Comparison of ENCODE assay signal across 28 cellular contexts in genomic region chr2:60627412-60627811, GRCh38.
"Had no signal": no experiment of that assay in that cellular context is flagged by ENCODE, and none has a peak within 500 bp of the region (broad histone marks: within the 10 kb centered on the region; RNA-seq: fewer than 3 reads in every experiment).

No MANE protein-coding gene starts in this region.

- ATAC-seq: effector memory CD8-positive, alpha-beta T cell; esophagus mucosa; foreskin keratinocyte; gastrocnemius medialis; gastroesophageal sphincter; heart left ventricle; heart right ventricle had no signal

- H3K4me3 Mint-ChIP-seq: dendritic cell treated with granulocyte-macrophage colony-stimulating factor and Interleukin-4, amounts not matched to agents 40 ng/mL and 50 ng/mL, for 4 days; effector memory CD8-positive, alpha-beta T cell; endodermal cell had no signal

- H3K4me3 ChIP-seq: colonic mucosa, coronary artery, dorsolateral prefrontal cortex, esophagus muscularis mucosa, esophagus squamous epithelium, gastrocnemius medialis, gastroesophageal sphincter, heart left ventricle, heart right ventricle, hepatocyte had no signal

- H3K4me1 ChIP-seq: colonic mucosa, esophagus muscularis mucosa, esophagus squamous epithelium, foreskin keratinocyte, gastrocnemius medialis, gastroesophageal sphincter, heart left ventricle, heart right ventricle had no signal

- H3K27ac Mint-ChIP-seq: dendritic cell treated with granulocyte-macrophage colony-stimulating factor and Interleukin-4, amounts not matched to agents 40 ng/mL and 50 ng/mL, for 4 days; effector memory CD8-positive, alpha-beta T cell; endodermal cell had no signal

- FAIRE-seq: endometrium, frontal cortex had no signal

- H3K9me3 ChIP-seq: colonic mucosa, esophagus muscularis mucosa, esophagus squamous epithelium, gastrocnemius medialis, gastroesophageal sphincter, heart left ventricle, heart right ventricle had no signal

- H3K27me3 ChIP-seq: colonic mucosa had no signal

- H3K36me3 ChIP-seq: colonic mucosa, esophagus muscularis mucosa, esophagus squamous epithelium, gastrocnemius medialis, gastroesophageal sphincter, heart left ventricle, heart right ventricle had no signal

- H2AFZ ChIP-seq: hepatocyte had no signal

- DNase-seq: colonic mucosa; cortex of kidney; dermis blood vessel endothelial cell; dorsolateral prefrontal cortex; effector CD4-positive, alpha-beta T cell; effector CD8-positive, alpha-beta T cell; effector memory CD4-positive, alpha-beta T cell; effector memory CD8-positive, alpha-beta T cell; endodermal cell; erythroblast; esophagus squamous epithelium; foreskin fibroblast; foreskin keratinocyte; foreskin melanocyte; gastrocnemius medialis; glutamatergic neuron; head of caudate nucleus; heart left ventricle; heart right ventricle had no signal

- H3K9me3 Mint-ChIP-seq: dendritic cell treated with granulocyte-macrophage colony-stimulating factor and Interleukin-4, amounts not matched to agents 40 ng/mL and 50 ng/mL, for 4 days; effector memory CD8-positive, alpha-beta T cell; endodermal cell had no signal

- H3K27ac ChIP-seq: colonic mucosa, coronary artery, dorsolateral prefrontal cortex, epithelial cell of prostate, esophagus muscularis mucosa, esophagus squamous epithelium, foreskin keratinocyte, gastrocnemius medialis, gastroesophageal sphincter, heart left ventricle, heart right ventricle, hepatocyte had no signal

- H3K79me2 ChIP-seq: hepatocyte had no signal

- H3K4me2 ChIP-seq: hepatocyte had no signal
